Comparison of ENCODE assay signal across 20 cellular contexts in genomic region chr10:29623797-29624196, GRCh38. TPM values are rescaled to one million over a fixed set of nuclear protein-coding genes. Genes with fewer than 3 reads are reported as not detected.
A peak's percentile ranks its signal among the peaks of the same experiment; 100 is the strongest.
DNase-seq lines count a peak whose midpoint lies in the region; ATAC-seq, FAIRE-seq and TF ChIP-seq lines count a peak whose summit lies in the region.
"Had no signal": no experiment of that assay in that cellular context is flagged by ENCODE, and none has a peak within 500 bp of the region (broad histone marks: within the 10 kb centered on the region; RNA-seq: fewer than 3 reads in every experiment).

No MANE protein-coding gene starts in this region.

- DNase-seq in RCC 7860 (ENCODE audit: low spot score) (peak; percentile 15), fibroblast of the aortic adventitia (ENCODE audit: low read depth) (peak; percentile 48), gastrocnemius medialis (peak in 1 of 2 donors; percentile 52), globus pallidus (ENCODE audit: low spot score) (no peak), EL (no peak), GM23338 (ENCODE audit: low spot score) (no peak)
- DNase-seq: effector CD4-positive, alpha-beta T cell; HFFc6; natural killer cell; NCI-H1105; NCI-H2171; NCI-H774; T-cell had no signal

- H3F3A ChIP-seq in GM23338 (replicated peaks; ENCODE audit: low read depth) = no peaks in the 10 kb centered on the region

- H3K9me3 ChIP-seq in HEK293 (ENCODE audit: control insufficient read depth, insufficient read depth, low read depth, low read length) = no peaks in the 10 kb centered on the region
- no peaks in the 10 kb centered on the region for H3K9me3 ChIP-seq in gastrocnemius medialis
- H3K9me3 ChIP-seq: prostate gland had no signal

- no peak for TF ChIP-seq CTCF in HEK293 (tag by site-specific recombination; IDR thresholded peaks at IDR 0.05)
- no peak for TF ChIP-seq CTCF in fibroblast of the aortic adventitia (IDR thresholded peaks at IDR 0.05; ENCODE audit: insufficient read depth, low read length)
- TF ChIP-seq CTCF in gastrocnemius medialis (IDR thresholded peaks at IDR 0.05 in 4 of 5, conservative IDR thresholded peaks at IDR 0.05 in 1 of 5) = no peak
- no peak for TF ChIP-seq CTCF in GM23338 (conservative IDR thresholded peaks at IDR 0.05; ENCODE audit: low read depth in 2 of 2)

- no peak for FAIRE-seq in RCC 7860 (lab: Jason Lieb, UNC)
- FAIRE-seq: D721Med had no signal

- intact Hi-C loops in gastrocnemius medialis (cut with DNase I; ENCODE audit: low total_unique reads) = loop anchor here (5.0 kb wide), 1 partner anchor 114 kb away; no protein-coding TSS in a partner anchor

- H3K4me3 ChIP-seq in HEK293 (ENCODE audit: low read depth, low read length) (no peak overlapping the region), fibroblast of the aortic adventitia (ENCODE audit: low read depth, low read length) (no peak overlapping the region), gastrocnemius medialis (peak overlapping the region; percentile 27 to 57 (median 38)), GM23338 (no peak overlapping the region)
- H3K4me3 ChIP-seq: prostate gland had no signal

- H3K36me3 Mint-ChIP-seq in GM23338 (ENCODE audit: low read depth) = no peaks in the 10 kb centered on the region
- H3K36me3 Mint-ChIP-seq: natural killer cell had no signal

- H3K4me1 Mint-ChIP-seq in GM23338 = peaks cover 28% of the 10 kb centered on the region

- peaks cover 3% of the 10 kb centered on the region for H3K27me3 Mint-ChIP-seq in GM23338 (ENCODE audit: insufficient read depth, low read depth, poor library complexity)
- H3K27me3 Mint-ChIP-seq: IgD-negative memory B cell, T-cell had no signal

- no peaks in the 10 kb centered on the region for H3K9me2 ChIP-seq in GM23338 (ENCODE audit: insufficient read depth)

- no peaks in the 10 kb centered on the region; the same call in 2 of the 3 replicates for H3K9me3 Mint-ChIP-seq in GM23338
- H3K9me3 Mint-ChIP-seq: activated T-helper 1 cell treated with anti-CD3 and anti-CD28 coated beads, Interleukin-12 subunit alpha, Interleukin-12 subunit beta, Interleukin-2, Interleukin-4 antibody, amounts not matched to agents 30 ng/mL and 10 ng/mL and 1 ng/mL, durations not matched to agents 14 hours and 24 hours and 36 hours; HFFc6; natural killer cell; T-cell had no signal

- in situ Hi-C loops in gastrocnemius medialis (cut with MboI; ENCODE audit: low sequenced_read_pairs in 4 of 4) = no loop called here

- no peak overlapping the region for H2AFZ ChIP-seq in GM23338

- peak; percentile 13 to 20 for TF ChIP-seq POLR2A in gastrocnemius medialis (IDR thresholded peaks at IDR 0.05)

- no peak overlapping the region for H3K4me3 Mint-ChIP-seq in GM23338
- H3K4me3 Mint-ChIP-seq: activated T-helper 1 cell treated with anti-CD3 and anti-CD28 coated beads, Interleukin-12 subunit alpha, Interleukin-12 subunit beta, Interleukin-2, Interleukin-4 antibody, amounts not matched to agents 30 ng/mL and 10 ng/mL and 1 ng/mL, durations not matched to agents 14 hours and 24 hours and 36 hours; HFFc6; IgD-negative memory B cell; natural killer cell; T-cell had no signal

- no peak overlapping the region for H3K4me2 ChIP-seq in GM23338

- CTCF ChIA-PET in HEK293 (lab: Yijun Ruan, JAX) = no interaction called here

- POLR2A ChIA-PET in HEK293 (lab: Yijun Ruan, JAX) = interaction anchor here (0.6 kb wide), 1 partner anchor 831 kb away, joined by 3 read pairs; no protein-coding TSS in a partner anchor

- H3K4me1 ChIP-seq in HEK293 (ENCODE audit: control insufficient read depth, insufficient read depth, low read length) (peaks cover 13% of the 10 kb centered on the region), gastrocnemius medialis (peaks cover 62 to 71% of the 10 kb centered on the region in 2 donors), GM23338 (ENCODE audit: insufficient read depth) (peaks cover 13% of the 10 kb centered on the region)
- H3K4me1 ChIP-seq: prostate gland had no signal

- ATAC-seq in gastrocnemius medialis (peak; percentile 67 to 76), HG03342 (IDR thresholded peaks at IDR 0.05; ENCODE audit: unreplicated experiment) (no peak), GM23338 (no peak)
- ATAC-seq: natural killer cell, T-cell had no signal

- H3K36me3 ChIP-seq in HEK293 (ENCODE audit: control insufficient read depth in 2 of 2, insufficient read depth in 1 of 2, low read length in 2 of 2) (no peaks in the 10 kb centered on the region), gastrocnemius medialis (no peaks in the 10 kb centered on the region), GM23338 (ENCODE audit: insufficient read depth) (no peaks in the 10 kb centered on the region)
- H3K36me3 ChIP-seq: prostate gland, WERI-Rb-1 had no signal

- H3K27ac Mint-ChIP-seq in GM23338 = no peak overlapping the region
- H3K27ac Mint-ChIP-seq: activated T-helper 1 cell treated with anti-CD3 and anti-CD28 coated beads, Interleukin-12 subunit alpha, Interleukin-12 subunit beta, Interleukin-2, Interleukin-4 antibody, amounts not matched to agents 30 ng/mL and 10 ng/mL and 1 ng/mL, durations not matched to agents 14 hours and 24 hours and 36 hours; HFFc6; IgD-negative memory B cell; natural killer cell; T-cell had no signal

- H4K20me1 ChIP-seq in GM23338 (replicated peaks; ENCODE audit: insufficient read depth) = no peaks in the 10 kb centered on the region

- H3K27me3 ChIP-seq in gastrocnemius medialis (no peaks in the 10 kb centered on the region), GM23338 (ENCODE audit: insufficient read depth) (no peaks in the 10 kb centered on the region)

- H3K79me2 ChIP-seq in GM23338 (replicated peaks; ENCODE audit: insufficient read depth) = no peaks in the 10 kb centered on the region

- H3K27ac ChIP-seq in HEK293 (ENCODE audit: extremely low read depth, low read depth, low read length) (no peak overlapping the region), gastrocnemius medialis (peak overlapping the region; percentile 95 to 96 (median 96)), GM23338 (ENCODE audit: low read depth) (no peak overlapping the region)
- H3K27ac ChIP-seq: prostate gland, WERI-Rb-1 had no signal

TF ChIP-seq in HEK293, 187 proteins besides CTCF, POLR2A, EP300 and RAD21 (continues in another document):
- no peak for TF ChIP-seq ZNF785 (tag by site-specific recombination; IDR thresholded peaks at IDR 0.05)
- TF ChIP-seq, protein P1, sequence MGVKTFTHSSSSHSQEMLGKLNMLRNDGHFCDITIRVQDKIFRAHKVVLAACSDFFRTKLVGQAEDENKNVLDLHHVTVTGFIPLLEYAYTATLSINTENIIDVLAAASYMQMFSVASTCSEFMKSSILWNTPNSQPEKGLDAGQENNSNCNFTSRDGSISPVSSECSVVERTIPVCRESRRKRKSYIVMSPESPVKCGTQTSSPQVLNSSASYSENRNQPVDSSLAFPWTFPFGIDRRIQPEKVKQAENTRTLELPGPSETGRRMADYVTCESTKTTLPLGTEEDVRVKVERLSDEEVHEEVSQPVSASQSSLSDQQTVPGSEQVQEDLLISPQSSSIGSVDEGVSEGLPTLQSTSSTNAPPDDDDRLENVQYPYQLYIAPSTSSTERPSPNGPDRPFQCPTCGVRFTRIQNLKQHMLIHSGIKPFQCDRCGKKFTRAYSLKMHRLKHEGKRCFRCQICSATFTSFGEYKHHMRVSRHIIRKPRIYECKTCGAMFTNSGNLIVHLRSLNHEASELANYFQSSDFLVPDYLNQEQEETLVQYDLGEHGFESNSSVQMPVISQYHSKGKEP (tag by site-specific recombination; IDR thresholded peaks at IDR 0.05) = no peak
- no peak for TF ChIP-seq GLI4 (tag by site-specific recombination; IDR thresholded peaks at IDR 0.05)
- TF ChIP-seq ZNF791 (tag by site-specific recombination; IDR thresholded peaks at IDR 0.05) = no peak
- 0 out of 2 replicates have a peak, but pooled peaks have one; percentile 23 for TF ChIP-seq PRDM1 (tag by site-specific recombination; IDR thresholded peaks at IDR 0.05)
- no peak for TF ChIP-seq ZNF169 (tag by site-specific recombination; IDR thresholded peaks at IDR 0.05)
- TF ChIP-seq ZNF10 (tag by site-specific recombination; IDR thresholded peaks at IDR 0.05) = no peak

TF ChIP-seq in GM23338, 12 proteins besides CTCF, POLR2A, EP300 and RAD21 (continues in another document):
- TF ChIP-seq STAT1 (IDR thresholded peaks at IDR 0.05; ENCODE audit: unreplicated experiment) = no peak
- TF ChIP-seq REST (IDR thresholded peaks at IDR 0.05; ENCODE audit: unreplicated experiment) = no peak
- TF ChIP-seq ETS1 (IDR thresholded peaks at IDR 0.05) = no peak

RNA-seq across cellular contexts. Expression of gene SVIL, which starts 11.0 kb away (rescaled TPM):
- 97.7 and 309 TPM in 2 replicates for total RNA-seq in fibroblast of the aortic adventitia (ENCODE audit: low replicate concordance)
- total RNA-seq in gastrocnemius medialis = 1,000 to 10,000 TPM; 1,040 to 1,354 (median 1,121) TPM
- 7.8 and 8.8 TPM in 2 replicates for total RNA-seq in GM23338 (2014; rRNA removed; shearing (Covaris generic))
- polyA plus RNA-seq in GM23338 (2016; fragmentation: Nextera tagmentation; extraction: Ambion mirVana) = 23.9 and 34.9 TPM in 2 replicates

Comparison
In these comparisons a context has a peak if more than half of its experiments do, and no peak if none do; other contexts are left out.
1. H3K27ac ChIP-seq: peak in gastrocnemius medialis (4 of 4); none in HEK293 (single experiment) and GM23338 (single experiment).
2. H3K4me3 ChIP-seq: peak in gastrocnemius medialis (4 of 4); none in HEK293 (single experiment), fibroblast of the aortic adventitia (single experiment) and GM23338 (single experiment).
3. DNase-seq: peak in RCC 7860 (single experiment) and fibroblast of the aortic adventitia (single experiment); none in globus pallidus (single experiment), EL (single experiment) and GM23338 (single experiment).
4. ATAC-seq: peak in gastrocnemius medialis (2 of 2); none in HG03342 (single experiment) and GM23338 (single experiment).
5. RNA of gene SVIL, which starts 11.0 kb away (total RNA-seq): 1,040 to 1,354 TPM in gastrocnemius medialis and 97.7 to 309 TPM in fibroblast of the aortic adventitia; 7.8 to 8.8 TPM in GM23338; every median in the first group is over 10 times any median in the second.